25 cellular contexts compared by ENCODE assay signal in genomic region chrX:110346681-110347080, GRCh38. TPM values are rescaled to one million over a fixed set of nuclear protein-coding genes. Genes with fewer than 3 reads are reported as not detected.
DNase-seq lines count a peak whose midpoint lies in the region; ATAC-seq and TF ChIP-seq lines count a peak whose summit lies in the region.
"Had no signal": no experiment of that assay in that cellular context is flagged by ENCODE, and none has a peak within 500 bp of the region (broad histone marks: within the 10 kb centered on the region; RNA-seq: fewer than 3 reads in every experiment).

No MANE protein-coding gene starts in this region.

- no peaks in the 10 kb centered on the region for H3K9me3 Mint-ChIP-seq in endothelial cell (ENCODE audit: unreplicated experiment)
- H3K9me3 Mint-ChIP-seq in CD4-positive, alpha-beta T cell, result no peaks in the 10 kb centered on the region
- H3K9me3 Mint-ChIP-seq: activated B cell treated with CpG ODN at 0.5 μM for 24 hours; activated T-helper 17 cell treated with anti-CD3 and anti-CD28 coated beads, Interleukin-2, amount 50 U/mL, for 72 hours; CD8-positive, alpha-beta T cell; central memory CD8-positive, alpha-beta T cell; HFFc6; natural killer cell; stimulated activated naive CD8-positive, alpha-beta T cell treated with anti-CD3 and anti-CD28 coated beads, Interleukin-15, Interleukin-2, amounts not matched to agents 100 ng/mL and 50 ng/mL, for 24 hours; T-helper 1 cell treated with Interleukin-12 subunit alpha and Interleukin-12 subunit beta and Interleukin-4 antibody, amounts not matched to agents 30 μg/mL and 1 μg/mL, for 36 hours had no signal

- H3K9me3 ChIP-seq in testis, result no peaks in the 10 kb centered on the region
- no peaks in the 10 kb centered on the region for H3K9me3 ChIP-seq in CD4-positive, alpha-beta T cell (ENCODE audit: control insufficient read depth, low read length)
- H3K9me3 ChIP-seq in tibial nerve, result no peaks in the 10 kb centered on the region
- H3K9me3 ChIP-seq: A549, adrenal gland, MG63, uterus had no signal

- no peaks in the 10 kb centered on the region for H3K4me1 Mint-ChIP-seq in endothelial cell (ENCODE audit: unreplicated experiment)
- no peaks in the 10 kb centered on the region for H3K4me1 Mint-ChIP-seq in CD4-positive, alpha-beta T cell (ENCODE audit: low read depth)
- H3K4me1 Mint-ChIP-seq: activated B cell treated with CpG ODN at 0.5 μM for 24 hours; activated T-helper 17 cell treated with anti-CD3 and anti-CD28 coated beads, Interleukin-2, amount 50 U/mL, for 72 hours; central memory CD8-positive, alpha-beta T cell; natural killer cell had no signal

- H3K4me1 ChIP-seq in testis (no peaks in the 10 kb centered on the region), tibial nerve (no peaks in the 10 kb centered on the region)
- H3K4me1 ChIP-seq: adrenal gland, uterus had no signal

- TF ChIP-seq CTCF in endothelial cell (IDR thresholded peaks at IDR 0.05; ENCODE audit: unreplicated experiment) (no peak), testis (IDR thresholded peaks at IDR 0.05) (no peak), GM20000 (IDR thresholded peaks at IDR 0.05; ENCODE audit: extremely low read depth, missing control alignments) (no peak), tibial nerve (IDR thresholded peaks at IDR 0.05) (no peak)
- no peak for TF ChIP-seq CTCF in CD4-positive, alpha-beta T cell (IDR thresholded peaks at IDR 0.05)

- TF ChIP-seq EP300 in tibial nerve (IDR thresholded peaks at IDR 0.05), result no peak

- H3K36me3 ChIP-seq in testis (ENCODE audit: low read depth, missing control alignments), result no peaks in the 10 kb centered on the region
- no peaks in the 10 kb centered on the region for H3K36me3 ChIP-seq in tibial nerve
- H3K36me3 ChIP-seq: adrenal gland, MG63, uterus had no signal

- peak; percentile 34 for DNase-seq in Right ventricle myocardium inferior (ENCODE audit: missing footprints)
- no peak for DNase-seq in cardiac septum (ENCODE audit: low spot score)
- DNase-seq in endothelial cell (ENCODE audit: low spot score), result peak; percentile 3
- DNase-seq in iPS-NIHi7 (ENCODE audit: extremely low spot score), result peak; percentile 33
- DNase-seq in testis, result peak; percentile 70
- DNase-seq in CD4-positive, alpha-beta T cell, result no peak
- no peak for DNase-seq in GM20000 (ENCODE audit: low spot score)
- DNase-seq in tibial nerve (ENCODE audit: low spot score in 2 of 2), result no peak
- DNase-seq: activated B cell treated with CpG ODN at 0.5 μM for 24 hours; CD8-positive, alpha-beta T cell; EL; HFFc6; mammary epithelial cell; MG63; natural killer cell; NCI-H446 treated with DMSO at 0.1 percent for 48 hours; SHP77 had no signal

- H3K27me3 Mint-ChIP-seq in endothelial cell (ENCODE audit: unreplicated experiment), result no peaks in the 10 kb centered on the region
- no peaks in the 10 kb centered on the region for H3K27me3 Mint-ChIP-seq in CD4-positive, alpha-beta T cell
- H3K27me3 Mint-ChIP-seq: activated B cell treated with CpG ODN at 0.5 μM for 24 hours; activated T-helper 17 cell treated with anti-CD3 and anti-CD28 coated beads, Interleukin-2, amount 50 U/mL, for 72 hours; central memory CD8-positive, alpha-beta T cell; stimulated activated naive CD8-positive, alpha-beta T cell treated with anti-CD3 and anti-CD28 coated beads, Interleukin-15, Interleukin-2, amounts not matched to agents 100 ng/mL and 50 ng/mL, for 24 hours had no signal

- no peak overlapping the region for H3K27ac ChIP-seq in testis
- no peak overlapping the region for H3K27ac ChIP-seq in CD4-positive, alpha-beta T cell (ENCODE audit: low read depth, low read length)
- no peak overlapping the region for H3K27ac ChIP-seq in tibial nerve
- H3K27ac ChIP-seq: A549, adrenal gland, uterus had no signal

- ATAC-seq in Right ventricle myocardium inferior, result no peak
- no peak for ATAC-seq in CD4-positive, alpha-beta T cell (ENCODE audit: poor library complexity)
- ATAC-seq: A549; activated T-helper 17 cell treated with anti-CD3 and anti-CD28 coated beads, Interleukin-2, amount 50 U/mL, for 72 hours; CD8-positive, alpha-beta T cell; natural killer cell had no signal

- WGBS in testis, 2 donors, result 19 to 40% methylated on average over 1 to 17 of the region's 17 CpGs
- 39 to 72% methylated on average over 9 to 17 of the region's 17 CpGs for whole genome bisulfite sequencing in tibial nerve, 2 donors

- H3K27me3 ChIP-seq in testis (no peaks in the 10 kb centered on the region), tibial nerve (peaks cover 0 to 13% of the 10 kb centered on the region in 2 donors)
- no peaks in the 10 kb centered on the region for H3K27me3 ChIP-seq in CD4-positive, alpha-beta T cell (ENCODE audit: control insufficient read depth, insufficient read depth, low read length)
- H3K27me3 ChIP-seq: adrenal gland, MG63, uterus had no signal

- no peak overlapping the region for H3K4me3 Mint-ChIP-seq in endothelial cell (ENCODE audit: unreplicated experiment)
- H3K4me3 Mint-ChIP-seq in CD4-positive, alpha-beta T cell, result no peak overlapping the region
- H3K4me3 Mint-ChIP-seq: activated B cell treated with CpG ODN at 0.5 μM for 24 hours; activated T-helper 17 cell treated with anti-CD3 and anti-CD28 coated beads, Interleukin-2, amount 50 U/mL, for 72 hours; CD8-positive, alpha-beta T cell; central memory CD8-positive, alpha-beta T cell; HFFc6; natural killer cell; stimulated activated naive CD8-positive, alpha-beta T cell treated with anti-CD3 and anti-CD28 coated beads, Interleukin-15, Interleukin-2, amounts not matched to agents 100 ng/mL and 50 ng/mL, for 24 hours; T-helper 1 cell treated with Interleukin-12 subunit alpha and Interleukin-12 subunit beta and Interleukin-4 antibody, amounts not matched to agents 30 μg/mL and 1 μg/mL, for 36 hours had no signal

- H3K4me3 ChIP-seq in testis, result no peak overlapping the region
- no peak overlapping the region for H3K4me3 ChIP-seq in tibial nerve
- H3K4me3 ChIP-seq: A549, adrenal gland, MG63, uterus had no signal

- no peak for TF ChIP-seq POLR2A in testis (IDR thresholded peaks at IDR 0.05)
- TF ChIP-seq POLR2A in tibial nerve (IDR thresholded peaks at IDR 0.05), result no peak

- no peaks in the 10 kb centered on the region for H3K36me3 Mint-ChIP-seq in endothelial cell (ENCODE audit: low read depth, unreplicated experiment)
- H3K36me3 Mint-ChIP-seq in CD4-positive, alpha-beta T cell (ENCODE audit: low read depth), result no peaks in the 10 kb centered on the region
- H3K36me3 Mint-ChIP-seq: CD8-positive, alpha-beta T cell; natural killer cell had no signal

- CTCF ChIA-PET in CD4-positive, alpha-beta T cell (lab: Charles Lee), result no interaction called here

- POLR2A ChIA-PET in CD4-positive, alpha-beta T cell (lab: Charles Lee), result no interaction called here

- intact Hi-C loops in Right ventricle myocardium inferior (cut with DNase I), result no loop called here
- intact Hi-C loops in cardiac septum (cut with DNase I), result no loop called here
- intact Hi-C loops in testis (cut with DNase I; ENCODE audit: low total_unique reads), result no loop called here
- intact Hi-C loops in CD4-positive, alpha-beta T cell (cut with DNase I, micrococcal nuclease), result no loop called here

- no peak overlapping the region for H3K27ac Mint-ChIP-seq in endothelial cell (ENCODE audit: unreplicated experiment)
- no peak overlapping the region for H3K27ac Mint-ChIP-seq in CD4-positive, alpha-beta T cell
- H3K27ac Mint-ChIP-seq: activated B cell treated with CpG ODN at 0.5 μM for 24 hours; activated T-helper 17 cell treated with anti-CD3 and anti-CD28 coated beads, Interleukin-2, amount 50 U/mL, for 72 hours; CD8-positive, alpha-beta T cell; HFFc6; natural killer cell; stimulated activated naive CD8-positive, alpha-beta T cell treated with anti-CD3 and anti-CD28 coated beads, Interleukin-15, Interleukin-2, amounts not matched to agents 100 ng/mL and 50 ng/mL, for 24 hours; T-helper 1 cell treated with Interleukin-12 subunit alpha and Interleukin-12 subunit beta and Interleukin-4 antibody, amounts not matched to agents 30 μg/mL and 1 μg/mL, for 36 hours had no signal

RNA-seq across cellular contexts. Expression of gene RTL9, which starts 12.0 kb away (rescaled TPM):
- total RNA-seq in Right ventricle myocardium inferior, result 0.38 TPM
- total RNA-seq in cardiac septum, result 0.35 TPM
- total RNA-seq in endothelial cell (ENCODE audit: unreplicated experiment), result not detected
- total RNA-seq in testis, result 10 to 100 TPM; 66.6 to 94.4 TPM
- polyA plus RNA-seq in testis (ENCODE audit: insufficient read depth, low read depth, low replicate concordance), result 27.1 TPM
- not detected for total RNA-seq in CD4-positive, alpha-beta T cell
- under 1 TPM in 1 of 4 donors, not detected in 3; 0.21 TPM for total RNA-seq in tibial nerve
- total RNA-seq: activated B cell treated with CpG ODN at 0.5 μM for 24 hours; activated CD8-positive, alpha-beta memory T cell treated with anti-CD3 and anti-CD28 coated beads for 36 hours; activated T-helper 17 cell treated with anti-CD3 and anti-CD28 coated beads, Interleukin-2, amount 50 U/mL, for 72 hours; CD8-positive, alpha-beta T cell; natural killer cell had no signal

RNA-seq across cellular contexts. Expression of gene AMMECR1, which starts 28.8 kb away (rescaled TPM):
- 1.1 TPM for total RNA-seq in Right ventricle myocardium inferior
- 1.5 TPM for total RNA-seq in cardiac septum
- 16.1 TPM for total RNA-seq in endothelial cell (ENCODE audit: unreplicated experiment)
- total RNA-seq in testis, result 1 to 10 TPM; 5.4 to 5.7 TPM
- 3.3 TPM for polyA plus RNA-seq in testis (ENCODE audit: insufficient read depth, low read depth, low replicate concordance)
- total RNA-seq in CD4-positive, alpha-beta T cell, result 1 to 10 TPM; 7.8 to 7.9 TPM
- total RNA-seq in tibial nerve, result 1 to 10 TPM; 2.2 to 4.2 (median 2.9) TPM

Comparison
In these comparisons a context has a peak if more than half of its experiments do, and no peak if none do; other contexts are left out.
1. DNase-seq: peak in Right ventricle myocardium inferior (single experiment), endothelial cell (single experiment), iPS-NIHi7 (single experiment) and testis (single experiment); none in cardiac septum (single experiment), CD4-positive, alpha-beta T cell (0 of 10), GM20000 (single experiment) and tibial nerve (0 of 2).
2. RNA of gene RTL9, which starts 12.0 kb away (total RNA-seq): 66.6 to 94.4 TPM in testis; 0.38 TPM in Right ventricle myocardium inferior (single experiment), 0.35 TPM in cardiac septum (single experiment), not detected in endothelial cell (single experiment), not detected in CD4-positive, alpha-beta T cell and 0.21 TPM in tibial nerve; every median in the first group is over 10 times any median in the second.